Comparison of ENCODE assay signal across 12 cellular contexts in genomic region chr21:29125199-29125598, GRCh38. TPM values are rescaled to one million over a fixed set of nuclear protein-coding genes. Genes with fewer than 3 reads are reported as not detected.
DNase-seq lines count a peak whose midpoint lies in the region; ATAC-seq, FAIRE-seq and TF ChIP-seq lines count a peak whose summit lies in the region.
"Had no signal": no experiment of that assay in that cellular context is flagged by ENCODE, and none has a peak within 500 bp of the region (broad histone marks: within the 10 kb centered on the region; RNA-seq: fewer than 3 reads in every experiment).

No MANE protein-coding gene starts in this region.

- no peak for TF ChIP-seq EP300 in transverse colon (IDR thresholded peaks at IDR 0.05; ENCODE audit: low read depth)

- TF ChIP-seq CTCF in transverse colon (IDR thresholded peaks at IDR 0.05): no peak

- TF ChIP-seq POLR2A in GM12892 (IDR thresholded peaks at IDR 0.05; ENCODE audit: low read depth, low read length): no peak
- no peak for TF ChIP-seq POLR2A in transverse colon (IDR thresholded peaks at IDR 0.05)

- H3K4me3 ChIP-seq in Karpas-422 (ENCODE audit: low read length) (peak overlapping the region; percentile 10; the same call in 1 of the 2 replicates), transverse colon (no peak overlapping the region)
- H3K4me3 ChIP-seq: esophagus squamous epithelium had no signal

- peak overlapping the region; percentile 66 for H3K4me2 ChIP-seq in Karpas-422 (ENCODE audit: low read depth, low read length, poor library complexity, severe bottlenecking)

- H3K27me3 ChIP-seq in Karpas-422 (ENCODE audit: low read length) (no peaks in the 10 kb centered on the region), transverse colon (no peaks in the 10 kb centered on the region)
- H3K27me3 ChIP-seq: esophagus squamous epithelium had no signal

- peak overlapping the region; percentile 4; the same call in 1 of the 2 replicates for H3K9ac ChIP-seq in Karpas-422 (ENCODE audit: low read length)

- peak; percentile 82 for FAIRE-seq in GM12892 (lab: Jason Lieb, UNC)

- intact Hi-C loops in transverse colon (cut with DNase I; ENCODE audit: low total_unique reads): no loop called here

- no peaks in the 10 kb centered on the region for H3K36me3 ChIP-seq in Karpas-422 (ENCODE audit: insufficient read depth, low read length)
- no peaks in the 10 kb centered on the region for H3K36me3 ChIP-seq in transverse colon
- H3K36me3 ChIP-seq: esophagus squamous epithelium had no signal

- H3K79me2 ChIP-seq in Karpas-422 (ENCODE audit: low read length): peaks cover 39% of the 10 kb centered on the region

- H3K27ac ChIP-seq in Karpas-422 (ENCODE audit: low read length) (peak overlapping the region; percentile 90), transverse colon (no peak overlapping the region)
- H3K27ac ChIP-seq: esophagus squamous epithelium had no signal

- H3K9me3 ChIP-seq in Karpas-422 (ENCODE audit: low read length): no peaks in the 10 kb centered on the region
- no peaks in the 10 kb centered on the region for H3K9me3 ChIP-seq in transverse colon
- H3K9me3 ChIP-seq: esophagus squamous epithelium had no signal

- ATAC-seq in GM19438 (IDR thresholded peaks at IDR 0.05; ENCODE audit: low read depth, unreplicated experiment) (peak; percentile 72), HG02943 (IDR thresholded peaks at IDR 0.05; ENCODE audit: low read depth, unreplicated experiment) (peak; percentile 78)
- ATAC-seq: Panc1 had no signal

- peak; percentile 25 for DNase-seq in GM12892 (ENCODE audit: insufficient read length)
- peak; percentile 66 for DNase-seq in Karpas-422
- DNase-seq in midbrain (lab: John Stamatoyannopoulos, UW): no peak
- DNase-seq in islet precursor cell: no peak
- no peak for DNase-seq in transverse colon
- DNase-seq in COLO668 (lab: John Stamatoyannopoulos, UW; ENCODE audit: unreplicated experiment): no peak
- DNase-seq: activated CD4-positive, alpha-beta T cell treated with anti-CD3 and anti-CD28 coated beads, Interleukin-2, amount 10 ng/mL, durations not matched to agents 24 days and 14 days; esophagus squamous epithelium; retina had no signal

- in situ Hi-C loops in transverse colon (cut with MboI; ENCODE audit: low pct_ligation_motif_present in 1 of 4, low pct_unique_long_range_greater_than_20kb in 1 of 4, low sequenced_read_pairs in 3 of 4): no loop called here

- H2AFZ ChIP-seq in Karpas-422 (ENCODE audit: low read length): no peak overlapping the region

- H3K4me1 ChIP-seq in Karpas-422 (ENCODE audit: low read length) (peaks cover 67% of the 10 kb centered on the region), transverse colon (no peaks in the 10 kb centered on the region)
- H3K4me1 ChIP-seq: esophagus squamous epithelium had no signal

- no peaks in the 10 kb centered on the region for H3K9me2 ChIP-seq in Karpas-422 (replicated peaks; ENCODE audit: insufficient read depth, low read length)

- H4K20me1 ChIP-seq in Karpas-422 (ENCODE audit: insufficient read depth, low read depth, low read length): no peaks in the 10 kb centered on the region

- 74% methylated on average over 1 of the region's 1 CpG; no CpG with 5 or more reads in 1 of the 2 donors for WGBS in transverse colon (ENCODE audit: low coverage in 1 of 2), 2 donors

RNA-seq across cellular contexts. Expression of gene MAP3K7CL, which starts 5.2 kb away (rescaled TPM):
- polyA plus RNA-seq in GM12892 (2012; ENCODE audit: missing spikeins): 9.7 TPM
- total RNA-seq in Karpas-422 (2014; rRNA removed; shearing (Covaris generic); ENCODE audit: low replicate concordance): 34.8 and 38.3 TPM in 2 replicates
- total RNA-seq in transverse colon: 1 to 10 TPM in 3 of 4 donors, not detected in 1; 4.0 to 9.8 (median 9.3) TPM

RNA-seq across cellular contexts. Expression of gene CCT8, which starts 51.8 kb away (rescaled TPM):
- polyA plus RNA-seq in GM12892 (2012; ENCODE audit: missing spikeins): 373 TPM
- total RNA-seq in Karpas-422 (2014; rRNA removed; shearing (Covaris generic); ENCODE audit: low replicate concordance): 242 and 276 TPM in 2 replicates
- 100 to 1,000 TPM in 1 of 4 donors, 10 to 100 TPM in 3; 44.1 to 106 (median 63.4) TPM for total RNA-seq in transverse colon

Comparison
In these comparisons a context has a peak if more than half of its experiments do, and no peak if none do; other contexts are left out.
1. DNase-seq: peak in GM12892 (single experiment) and Karpas-422 (single experiment); none in midbrain (single experiment), islet precursor cell (single experiment), transverse colon (single experiment) and COLO668 (single experiment).